ENCODE assay signal across 22 cellular contexts in genomic region chrX:35696760-35697234, GRCh38.
"Had no signal": no experiment of that assay in that cellular context is flagged by ENCODE, and none has a peak within 500 bp of the region (broad histone marks: within the 10 kb centered on the region; RNA-seq: fewer than 3 reads in every experiment).

No MANE protein-coding gene starts in this region.

- DNase-seq: activated CD4-positive, alpha-beta T cell treated with anti-CD3 and anti-CD28 coated beads, Interleukin-2, amount 10 ng/mL, durations not matched to agents 7 days and 5 days; activated CD8-positive, alpha-beta T cell treated with anti-CD3 and anti-CD28 coated beads, Interleukin-2, amount 10 ng/mL, durations not matched to agents 7 days and 5 days; activated naive CD4-positive, alpha-beta T cell treated with anti-CD3 and anti-CD28 coated beads for 36 hours; activated T-cell treated with anti-CD3 and anti-CD28 coated beads, Interleukin-2, amount 50 U/mL, for 24 hours; brain microvascular endothelial cell; glutamatergic neuron; hypothalamus; islet precursor cell; midbrain; nephron progenitor cell; nucleus accumbens; posterior cingulate gyrus; retina; spleen; stimulated activated CD4-positive, alpha-beta T cell treated with anti-CD3 and anti-CD28 coated beads, Interleukin-4, amount 100 ng/mL, for 4 hours; T1000; upper lobe of right lung had no signal

- ATAC-seq: activated CD4-positive, CD25-positive, alpha-beta regulatory T cell treated with anti-CD3 and anti-CD28 coated beads, Interleukin-2, amount 50 U/mL, for 24 hours; activated CD8-positive, alpha-beta T cell treated with anti-CD3 and anti-CD28 coated beads, Interleukin-2, amount 10 ng/mL, durations not matched to agents 7 days and 5 days; foreskin keratinocyte; stimulated activated memory B cell treated with anti-CD40 and anti-IgM and Interleukin-4, amounts not matched to agents 10 μg/mL and 1 μg/mL and 100 μg/mL, for 72 hours; upper lobe of right lung had no signal

- H3K27ac ChIP-seq: brain microvascular endothelial cell, coronary artery, foreskin keratinocyte, spleen, thoracic aorta, upper lobe of right lung had no signal
